Comparison of ENCODE assay signal across 7 cellular contexts in the genomic region with DNA sequence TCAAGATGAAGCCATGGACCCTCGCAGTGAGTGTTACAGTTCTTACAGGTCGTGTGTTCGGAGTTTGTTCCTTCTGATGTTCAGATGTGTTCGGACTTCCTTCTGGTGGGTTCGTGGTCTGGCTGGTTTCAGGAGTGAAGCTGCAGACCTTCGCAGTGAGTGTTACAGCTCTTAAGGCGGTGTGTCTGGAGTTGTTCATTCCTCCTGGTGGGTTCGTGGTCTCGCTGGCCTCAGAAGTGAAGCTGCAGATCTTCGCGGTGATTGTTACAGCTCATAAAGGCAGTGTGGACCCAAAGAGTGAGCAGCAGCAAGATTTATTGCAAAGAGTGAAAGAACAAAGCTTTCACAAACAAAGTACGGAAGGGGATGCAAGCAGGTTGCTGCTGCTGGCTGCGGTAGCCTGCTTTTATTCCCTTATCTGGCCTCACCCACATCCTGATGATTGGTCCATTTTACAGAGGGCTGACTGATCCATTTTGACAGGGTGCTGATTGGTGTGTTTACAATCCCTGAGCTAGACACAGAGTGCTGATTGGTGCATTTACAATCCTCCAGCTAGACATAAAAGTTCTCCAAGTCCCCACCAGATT.
A peak's percentile ranks its signal among the peaks of the same experiment; 100 is the strongest.
DNase-seq lines count a peak whose midpoint lies in the region; ATAC-seq and TF ChIP-seq lines count a peak whose summit lies in the region.
"Not testable (repeated sequence)": the region's sequence is repeated elsewhere in the genome, so short reads cannot be mapped to it uniquely, and the experiment has no call there.

No MANE protein-coding gene starts in this region.

- H3K36me3 Mint-ChIP-seq in activated CD4-positive, alpha-beta T cell treated with anti-CD3 and anti-CD28 coated beads, Interleukin-2, amount 10 ng/mL, durations not matched to agents 7 days and 5 days (ENCODE audit: low read depth): peaks cover 25% of the 10 kb centered on the region
- H3K36me3 Mint-ChIP-seq in endothelial cell (ENCODE audit: low read depth, unreplicated experiment): peaks cover 27% of the 10 kb centered on the region
- H3K36me3 Mint-ChIP-seq in stimulated activated effector memory CD8-positive, alpha-beta T cell treated with anti-CD3 and anti-CD28 coated beads, Interleukin-12 subunit alpha, Interleukin-12 subunit beta, amount 100 ng/mL, for 72 hours: not testable (repeated sequence)

- not testable (repeated sequence) for TF ChIP-seq CTCF in endothelial cell (IDR thresholded peaks at IDR 0.05; ENCODE audit: unreplicated experiment)

- H3K4me3 Mint-ChIP-seq in activated CD4-positive, alpha-beta T cell treated with anti-CD3 and anti-CD28 coated beads, Interleukin-2, amount 10 ng/mL, durations not matched to agents 7 days and 5 days: peak overlapping the region; percentile 55
- H3K4me3 Mint-ChIP-seq in endothelial cell (ENCODE audit: unreplicated experiment): peak overlapping the region; percentile 51
- peak overlapping the region; percentile 25 for H3K4me3 Mint-ChIP-seq in stimulated activated effector memory CD8-positive, alpha-beta T cell treated with anti-CD3 and anti-CD28 coated beads, Interleukin-12 subunit alpha, Interleukin-12 subunit beta, amount 100 ng/mL, for 72 hours

- peaks cover 14% of the 10 kb centered on the region for H3K9me3 ChIP-seq in KOPT-K1 (ENCODE audit: insufficient read depth, low read length, poor library complexity, severe bottlenecking)

- DNase-seq in activated CD4-positive, alpha-beta T cell treated with anti-CD3 and anti-CD28 coated beads, Interleukin-2, amount 10 ng/mL, durations not matched to agents 7 days and 5 days: peak; percentile 33
- DNase-seq in activated gamma-delta T cell treated with Interleukin-2 at 50 U/mL for 16 hours: peak; percentile 6
- not testable (repeated sequence) for DNase-seq in endothelial cell (ENCODE audit: low spot score); stimulated activated effector memory CD8-positive, alpha-beta T cell treated with anti-CD3 and anti-CD28 coated beads, Interleukin-12 subunit alpha, Interleukin-12 subunit beta, amount 100 ng/mL, for 72 hours (ENCODE audit: low spot score in 2 of 2)

- H3K27me3 Mint-ChIP-seq in activated CD4-positive, alpha-beta T cell treated with anti-CD3 and anti-CD28 coated beads, Interleukin-2, amount 10 ng/mL, durations not matched to agents 7 days and 5 days; endothelial cell (ENCODE audit: unreplicated experiment): not testable (repeated sequence)

- H3K36me3 ChIP-seq in KOPT-K1 (ENCODE audit: insufficient read depth, low read length): not testable (repeated sequence)

- POLR2A ChIA-PET in activated CD4-positive, alpha-beta T cell treated with anti-CD3 and anti-CD28 coated beads, Interleukin-2, amount 10 ng/mL, durations not matched to agents 7 days and 5 days (lab: Charles Lee): not testable (repeated sequence)

- peaks cover 20% of the 10 kb centered on the region for H3K9me3 Mint-ChIP-seq in activated CD4-positive, alpha-beta T cell treated with anti-CD3 and anti-CD28 coated beads, Interleukin-2, amount 10 ng/mL, durations not matched to agents 7 days and 5 days
- H3K9me3 Mint-ChIP-seq in endothelial cell (ENCODE audit: unreplicated experiment); stimulated activated effector memory CD8-positive, alpha-beta T cell treated with anti-CD3 and anti-CD28 coated beads, Interleukin-12 subunit alpha, Interleukin-12 subunit beta, amount 100 ng/mL, for 72 hours: not testable (repeated sequence)

- peak; percentile 23 for ATAC-seq in GM18517 (IDR thresholded peaks at IDR 0.05; ENCODE audit: unreplicated experiment)
- peak; percentile 10 for ATAC-seq in HG02763 (IDR thresholded peaks at IDR 0.05; ENCODE audit: unreplicated experiment)
- ATAC-seq in stimulated activated effector memory CD8-positive, alpha-beta T cell treated with anti-CD3 and anti-CD28 coated beads, Interleukin-12 subunit alpha, Interleukin-12 subunit beta, amount 100 ng/mL, for 72 hours: not testable (repeated sequence)

- peak overlapping the region; percentile 80 for H3K27ac Mint-ChIP-seq in activated CD4-positive, alpha-beta T cell treated with anti-CD3 and anti-CD28 coated beads, Interleukin-2, amount 10 ng/mL, durations not matched to agents 7 days and 5 days
- H3K27ac Mint-ChIP-seq in endothelial cell (ENCODE audit: unreplicated experiment); stimulated activated effector memory CD8-positive, alpha-beta T cell treated with anti-CD3 and anti-CD28 coated beads, Interleukin-12 subunit alpha, Interleukin-12 subunit beta, amount 100 ng/mL, for 72 hours: not testable (repeated sequence)

- CTCF ChIA-PET in activated CD4-positive, alpha-beta T cell treated with anti-CD3 and anti-CD28 coated beads, Interleukin-2, amount 10 ng/mL, durations not matched to agents 7 days and 5 days (lab: Charles Lee): not testable (repeated sequence)

- peak overlapping the region; percentile 54 for H3K27ac ChIP-seq in KOPT-K1 (ENCODE audit: low read depth, low read length, poor library complexity, severe bottlenecking)

- H3K4me1 Mint-ChIP-seq in activated CD4-positive, alpha-beta T cell treated with anti-CD3 and anti-CD28 coated beads, Interleukin-2, amount 10 ng/mL, durations not matched to agents 7 days and 5 days: peaks cover 16% of the 10 kb centered on the region
- H3K4me1 Mint-ChIP-seq in endothelial cell (ENCODE audit: unreplicated experiment); stimulated activated effector memory CD8-positive, alpha-beta T cell treated with anti-CD3 and anti-CD28 coated beads, Interleukin-12 subunit alpha, Interleukin-12 subunit beta, amount 100 ng/mL, for 72 hours: not testable (repeated sequence)
